20 cellular contexts compared by ENCODE assay signal in genomic region chr2:23954325-23955014, GRCh38. TPM values are rescaled to one million over a fixed set of nuclear protein-coding genes. Genes with fewer than 3 reads are reported as not detected.
DNase-seq lines count a peak whose midpoint lies in the region; ATAC-seq and TF ChIP-seq lines count a peak whose summit lies in the region.
"Had no signal": no experiment of that assay in that cellular context is flagged by ENCODE, and none has a peak within 500 bp of the region (broad histone marks: within the 10 kb centered on the region; RNA-seq: fewer than 3 reads in every experiment).

No MANE protein-coding gene starts in this region.

- no peaks in the 10 kb centered on the region for H3K4me1 Mint-ChIP-seq in T-helper 17 cell

- peak in 1 of 12 donors; percentile 10 for TF ChIP-seq CTCF in heart left ventricle (IDR thresholded peaks at IDR 0.05)
- peak; percentile 63 for TF ChIP-seq CTCF in fibroblast of the aortic adventitia (IDR thresholded peaks at IDR 0.05; ENCODE audit: insufficient read depth, low read length)

- no peaks in the 10 kb centered on the region for H3K27me3 ChIP-seq in heart left ventricle
- H3K27me3 ChIP-seq: brain microvascular endothelial cell had no signal

- no peaks in the 10 kb centered on the region for H3K27me3 Mint-ChIP-seq in T-helper 17 cell
- H3K27me3 Mint-ChIP-seq: activated naive CD8-positive, alpha-beta T cell treated with anti-CD3 and anti-CD28 coated beads, Interleukin-2, amount 10 ng/mL, durations not matched to agents 7 days and 5 days; CD4-positive, alpha-beta T cell had no signal

- ATAC-seq in left cardiac atrium = peak; percentile 61 to 73
- no peak for ATAC-seq in heart left ventricle
- no peak for ATAC-seq in T-helper 17 cell
- no peak for ATAC-seq in HG03196 (IDR thresholded peaks at IDR 0.05; ENCODE audit: unreplicated experiment)
- ATAC-seq in HG03432 (IDR thresholded peaks at IDR 0.05; ENCODE audit: unreplicated experiment) = no peak

- H3K27ac ChIP-seq in heart left ventricle = no peak overlapping the region
- H3K27ac ChIP-seq: A549, brain microvascular endothelial cell had no signal

- intact Hi-C loops in left cardiac atrium (cut with DNase I) = no loop called here
- intact Hi-C loops in heart left ventricle (cut with DNase I) = no loop called here

- TF ChIP-seq POLR2A in heart left ventricle (IDR thresholded peaks at IDR 0.05) = no peak

- H3K9me3 ChIP-seq in heart left ventricle (no peaks in the 10 kb centered on the region), T-helper 17 cell (ENCODE audit: control insufficient read depth, low read length, poor library complexity, severe bottlenecking) (no peaks in the 10 kb centered on the region)
- H3K9me3 ChIP-seq: A549 had no signal

- 85 to 91% (median 90%) methylated on average over 6 of the region's 6 CpGs for WGBS in heart left ventricle, 4 donors

- peaks cover 0 to 20% (median 9%) of the 10 kb centered on the region in 9 donors for H3K36me3 ChIP-seq in heart left ventricle
- H3K36me3 ChIP-seq: brain microvascular endothelial cell had no signal

- H3K4me3 ChIP-seq in heart left ventricle = peak overlapping the region in 1 of 12 donors; percentile 41
- H3K4me3 ChIP-seq in fibroblast of the aortic adventitia (ENCODE audit: low read depth, low read length) = peak overlapping the region; percentile 53
- H3K4me3 ChIP-seq: A549, lung had no signal

- no peaks in the 10 kb centered on the region for H3K36me3 Mint-ChIP-seq in T-helper 17 cell (ENCODE audit: low read depth)

- DNase-seq in left cardiac atrium (no peak), heart left ventricle (no peak), T-helper 17 cell (no peak), fibroblast of the aortic adventitia (ENCODE audit: low read depth) (peak; percentile 69), SHP77 treated with DMSO at 0.1 percent for 48 hours (lab: John Stamatoyannopoulos, UW) (no peak), UCSD-AML1 (lab: John Stamatoyannopoulos, UW; ENCODE audit: unreplicated experiment) (no peak)
- DNase-seq: activated naive CD8-positive, alpha-beta T cell treated with anti-CD3 and anti-CD28 coated beads, Interleukin-2, amount 10 ng/mL, durations not matched to agents 7 days and 5 days; brain microvascular endothelial cell; CD4-positive, alpha-beta T cell; cortex of kidney; DMS153; foreskin fibroblast; GF-D8; NCI-H510A; stimulated activated CD8-positive, alpha-beta memory T cell treated with anti-CD3 and anti-CD28 coated beads, Interleukin-4, amount 100 ng/mL, for 48 hours; T1000 had no signal

- no peak overlapping the region for H3K4me3 Mint-ChIP-seq in T-helper 17 cell
- H3K4me3 Mint-ChIP-seq: activated naive CD8-positive, alpha-beta T cell treated with anti-CD3 and anti-CD28 coated beads, Interleukin-2, amount 10 ng/mL, durations not matched to agents 7 days and 5 days; CD4-positive, alpha-beta T cell had no signal

- H3K27ac Mint-ChIP-seq in T-helper 17 cell = peak overlapping the region; percentile 45
- H3K27ac Mint-ChIP-seq: activated naive CD8-positive, alpha-beta T cell treated with anti-CD3 and anti-CD28 coated beads, Interleukin-2, amount 10 ng/mL, durations not matched to agents 7 days and 5 days; CD4-positive, alpha-beta T cell had no signal

- peaks cover 0 to 5% (median 0%) of the 10 kb centered on the region in 12 donors for H3K4me1 ChIP-seq in heart left ventricle
- H3K4me1 ChIP-seq: A549 had no signal

RNA-seq across cellular contexts. Expression of gene UBXN2A, which starts 14.2 kb away (rescaled TPM):
- total RNA-seq in left cardiac atrium (10 to 100 TPM; 21.3 to 23.7 TPM), heart left ventricle (10 to 100 TPM; 15.8 to 24.0 (median 19.6) TPM), T-helper 17 cell (10 to 100 TPM; 12.0 to 13.9 TPM), fibroblast of the aortic adventitia (ENCODE audit: low replicate concordance) (12.4 and 14.2 TPM in 2 replicates)
- polyA plus RNA-seq in heart left ventricle = 10 to 100 TPM in 1 of 2 donors, 1 to 10 TPM in 1; 9.6 to 12.7 TPM

RNA-seq across cellular contexts. Expression of gene ATAD2B, which starts 27.5 kb away (rescaled TPM):
- total RNA-seq in left cardiac atrium = 10 to 100 TPM in 1 of 2 donors, 1 to 10 TPM in 1; 6.5 to 12.1 TPM
- 10 to 100 TPM in 2 of 9 donors, 1 to 10 TPM in 7; 5.0 to 13.3 (median 8.3) TPM for total RNA-seq in heart left ventricle
- 1 to 10 TPM; 2.8 to 3.4 TPM for polyA plus RNA-seq in heart left ventricle
- total RNA-seq in T-helper 17 cell = 10 to 100 TPM; 48.3 to 52.3 TPM
- 10.6 and 22.4 TPM in 2 replicates for total RNA-seq in fibroblast of the aortic adventitia (ENCODE audit: low replicate concordance)

RNA-seq across cellular contexts. Expression of gene MFSD2B, which starts 55.4 kb away (rescaled TPM):
- total RNA-seq in left cardiac atrium (under 1 TPM; 0.39 to 0.41 TPM), heart left ventricle (under 1 TPM in 2 of 9 donors, not detected in 7; 0.09 to 0.19 TPM), T-helper 17 cell (1 to 10 TPM in 1 of 2 donors, under 1 TPM in 1; 0.27 to 4.9 TPM), fibroblast of the aortic adventitia (ENCODE audit: low replicate concordance) (not detected in 2 replicates)
- under 1 TPM in 1 of 2 donors, not detected in 1; 0.01 TPM for polyA plus RNA-seq in heart left ventricle
- total RNA-seq: activated naive CD8-positive, alpha-beta T cell treated with anti-CD3 and anti-CD28 coated beads, Interleukin-2, amount 10 ng/mL, durations not matched to agents 7 days and 5 days had no signal

Comparison
In these comparisons a context has a peak if more than half of its experiments do, and no peak if none do; other contexts are left out.
1. ATAC-seq: peak in left cardiac atrium (2 of 2); none in heart left ventricle (0 of 4), T-helper 17 cell (single experiment), HG03196 (single experiment) and HG03432 (single experiment).